Comparison of ENCODE assay signal across 15 cellular contexts in the genomic region with DNA sequence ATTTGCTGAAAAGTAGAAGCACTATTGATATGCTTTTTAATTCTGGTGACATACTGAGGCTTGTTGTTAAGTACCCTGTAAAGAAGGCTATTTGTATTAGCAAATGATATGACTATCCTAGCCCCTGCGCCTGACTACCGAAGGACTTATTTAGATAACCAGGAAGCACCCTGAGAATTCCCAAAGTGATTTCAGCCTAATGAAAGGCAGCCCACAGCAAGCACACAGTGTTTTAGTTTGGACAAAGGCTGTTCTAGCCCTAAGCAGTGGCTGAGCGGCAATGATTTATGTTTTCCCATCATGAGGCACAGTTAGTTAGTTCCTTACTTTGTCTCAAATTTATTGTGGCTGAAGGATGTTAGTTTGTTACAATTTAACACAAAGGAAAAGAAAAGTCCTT.
A peak's percentile ranks its signal among the peaks of the same experiment; 100 is the strongest.
DNase-seq lines count a peak whose midpoint lies in the region; ATAC-seq and TF ChIP-seq lines count a peak whose summit lies in the region.
"Had no signal": no experiment of that assay in that cellular context is flagged by ENCODE, and none has a peak within 500 bp of the region (broad histone marks: within the 10 kb centered on the region; RNA-seq: fewer than 3 reads in every experiment).

No MANE protein-coding gene starts in this region.

- H4K20me1 ChIP-seq in neural progenitor cell (ENCODE audit: low read depth): no peaks in the 10 kb centered on the region

- H3K4me3 ChIP-seq in WERI-Rb-1 (ENCODE audit: low read depth, low read length) (no peak overlapping the region), neural progenitor cell (no peak overlapping the region)
- H3K4me3 ChIP-seq: GM23248 had no signal

- in situ Hi-C loops in GM13977 (cut with MboI; ENCODE audit: low pct_unique_long_range_greater_than_20kb, low sequenced_read_pairs, unreplicated experiment): no loop called here

- H3K9me3 Mint-ChIP-seq in neural progenitor cell: no peaks in the 10 kb centered on the region

- H3K36me3 ChIP-seq in WERI-Rb-1: no peaks in the 10 kb centered on the region
- H3K36me3 ChIP-seq in neural progenitor cell: no peaks in the 10 kb centered on the region

- no peak overlapping the region for H3K9ac ChIP-seq in neural progenitor cell
- H3K9ac ChIP-seq: GM23248 had no signal

- H3F3A ChIP-seq in neural progenitor cell (ENCODE audit: low read depth): peaks cover 20% of the 10 kb centered on the region

- no peaks in the 10 kb centered on the region for H3K9me3 ChIP-seq in WERI-Rb-1 (ENCODE audit: severe bottlenecking)
- no peaks in the 10 kb centered on the region for H3K9me3 ChIP-seq in neural progenitor cell (ENCODE audit: low read depth)

- H2AFZ ChIP-seq in neural progenitor cell (replicated peaks): peak overlapping the region; percentile 67
- H2AFZ ChIP-seq: GM23248 had no signal

- H3K36me3 Mint-ChIP-seq in neural progenitor cell: no peaks in the 10 kb centered on the region

- peak overlapping the region; percentile 59 for H3K27ac ChIP-seq in WERI-Rb-1
- peak overlapping the region; percentile 78 for H3K27ac ChIP-seq in neural progenitor cell
- H3K27ac ChIP-seq: GM23248 had no signal

- DNase-seq in DMS153 (lab: John Stamatoyannopoulos, UW) (peak; percentile 53), NCI-H146 (lab: John Stamatoyannopoulos, UW) (peak; percentile 27), WERI-Rb-1 (peak; percentile 60), neural progenitor cell (ENCODE audit: low spot score) (peak; percentile 33), GM13977 (ENCODE audit: low spot score) (no peak), left lobe of liver (ENCODE audit: low spot score) (no peak), retina (no peak)
- DNase-seq: C1 segment of cervical spinal cord; Calu3; CD4-positive, alpha-beta T cell; DND-41; GF-D8; GM23248 had no signal

- H3K4me1 Mint-ChIP-seq in neural progenitor cell: peaks cover 5% of the 10 kb centered on the region
- H3K4me1 Mint-ChIP-seq: B cell had no signal

- no peaks in the 10 kb centered on the region for H3K27me3 Mint-ChIP-seq in neural progenitor cell (ENCODE audit: insufficient read depth, low read depth)
- H3K27me3 Mint-ChIP-seq: B cell; CD4-positive, alpha-beta T cell had no signal

- H3K4me3 Mint-ChIP-seq in neural progenitor cell: no peak overlapping the region
- H3K4me3 Mint-ChIP-seq: B cell; CD4-positive, alpha-beta T cell had no signal

- H3K4me1 ChIP-seq in neural progenitor cell: peaks cover 21% of the 10 kb centered on the region

- TF ChIP-seq CTCF in WERI-Rb-1 (IDR thresholded peaks at IDR 0.05; ENCODE audit: low read depth, low read length) (no peak), neural progenitor cell (IDR thresholded peaks at IDR 0.05) (no peak), GM13977 (IDR thresholded peaks at IDR 0.05; ENCODE audit: extremely low read depth, insufficient read depth, missing control alignments) (no peak)

- H3K27me3 ChIP-seq in WERI-Rb-1 (ENCODE audit: insufficient read depth, low read depth, severe bottlenecking): no peaks in the 10 kb centered on the region
- H3K27me3 ChIP-seq in neural progenitor cell: no peaks in the 10 kb centered on the region

- no peaks in the 10 kb centered on the region for H3K79me2 ChIP-seq in neural progenitor cell (ENCODE audit: low read depth)

- H3K27ac Mint-ChIP-seq in neural progenitor cell: no peak overlapping the region
- H3K27ac Mint-ChIP-seq: B cell; CD4-positive, alpha-beta T cell had no signal

- H3K4me2 ChIP-seq in neural progenitor cell: peak overlapping the region; percentile 58

- ATAC-seq in left lobe of liver: no peak
- ATAC-seq: HCT116 had no signal

Comparison
In these comparisons a context has a peak if more than half of its experiments do, and no peak if none do; other contexts are left out.
1. DNase-seq: peak in DMS153 (single experiment), NCI-H146 (single experiment), WERI-Rb-1 (single experiment) and neural progenitor cell (single experiment); none in GM13977 (single experiment), left lobe of liver (single experiment) and retina (single experiment).